ENCODE assay signal across 8 cellular contexts in genomic region chr1:29698033-29698432, GRCh38.
DNase-seq lines count a peak whose midpoint lies in the region; ATAC-seq and TF ChIP-seq lines count a peak whose summit lies in the region.

No MANE protein-coding gene starts in this region.

- 42% methylated on average over 7 of the region's 7 CpGs; no CpG with 5 or more reads in 1 of the 2 donors for WGBS in transverse colon (ENCODE audit: low coverage in 1 of 2), 2 donors

- no peak overlapping the region for H3K4me3 ChIP-seq in Karpas-422 (ENCODE audit: low read length)
- H3K4me3 ChIP-seq in transverse colon = no peak overlapping the region

- no peaks in the 10 kb centered on the region for H4K20me1 ChIP-seq in Karpas-422 (ENCODE audit: insufficient read depth, low read depth, low read length)

- DNase-seq in DMS114 treated with DMSO at 0.1 percent for 48 hours (lab: John Stamatoyannopoulos, UW; ENCODE audit: unreplicated experiment) (peak; percentile 31), Karpas-422 (peak; percentile 43), astrocyte of the hippocampus (ENCODE audit: low read depth, low spot score) (peak; percentile 75), lung microvascular endothelial cell (ENCODE audit: low read depth in 2 of 2) (peak; percentile 15 to 49), cerebellum (ENCODE audit: low spot score) (no peak), C1 segment of cervical spinal cord (lab: John Stamatoyannopoulos, UW) (no peak), transverse colon (no peak)

- H3K27me3 ChIP-seq in Karpas-422 (ENCODE audit: low read length) (no peaks in the 10 kb centered on the region), transverse colon (no peaks in the 10 kb centered on the region)

- no peak for TF ChIP-seq EP300 in transverse colon (IDR thresholded peaks at IDR 0.05; ENCODE audit: low read depth)

- in situ Hi-C loops in transverse colon (cut with MboI; ENCODE audit: low pct_ligation_motif_present in 1 of 4, low pct_unique_long_range_greater_than_20kb in 1 of 4, low sequenced_read_pairs in 3 of 4) = no loop called here

- H3K9me3 ChIP-seq in Karpas-422 (ENCODE audit: low read length) (no peaks in the 10 kb centered on the region), transverse colon (no peaks in the 10 kb centered on the region)

- no peak overlapping the region for H3K4me2 ChIP-seq in Karpas-422 (ENCODE audit: low read depth, low read length, poor library complexity, severe bottlenecking)

- H3K27ac ChIP-seq in Karpas-422 (ENCODE audit: low read length) = no peak overlapping the region
- no peak overlapping the region for H3K27ac ChIP-seq in transverse colon

- no peaks in the 10 kb centered on the region for H3K79me2 ChIP-seq in Karpas-422 (ENCODE audit: low read length)

- H3K4me1 ChIP-seq in Karpas-422 (ENCODE audit: low read length) = no peaks in the 10 kb centered on the region
- no peaks in the 10 kb centered on the region for H3K4me1 ChIP-seq in transverse colon

- H3K9me2 ChIP-seq in Karpas-422 (replicated peaks; ENCODE audit: insufficient read depth, low read length) = no peaks in the 10 kb centered on the region

- no peak overlapping the region for H2AFZ ChIP-seq in Karpas-422 (ENCODE audit: low read length)

- H3K36me3 ChIP-seq in Karpas-422 (ENCODE audit: insufficient read depth, low read length) = no peaks in the 10 kb centered on the region
- no peaks in the 10 kb centered on the region for H3K36me3 ChIP-seq in transverse colon

- ATAC-seq in GM18861 (IDR thresholded peaks at IDR 0.05; ENCODE audit: unreplicated experiment) = no peak

- H3K9ac ChIP-seq in Karpas-422 (ENCODE audit: low read length) = no peak overlapping the region

- intact Hi-C loops in transverse colon (cut with DNase I; ENCODE audit: low total_unique reads) = no loop called here

- no peak for TF ChIP-seq POLR2A in transverse colon (IDR thresholded peaks at IDR 0.05)

- peak in 1 of 5 experiments; percentile 7 for TF ChIP-seq CTCF in transverse colon (IDR thresholded peaks at IDR 0.05)

Comparison
In these comparisons a context has a peak if more than half of its experiments do, and no peak if none do; other contexts are left out.
1. DNase-seq: peak in DMS114 treated with DMSO at 0.1 percent for 48 hours (single experiment), Karpas-422 (single experiment), astrocyte of the hippocampus (single experiment) and lung microvascular endothelial cell (2 of 2); none in cerebellum (single experiment), C1 segment of cervical spinal cord (0 of 14) and transverse colon (single experiment).